2 cellular contexts compared by ENCODE assay signal in the genomic region with DNA sequence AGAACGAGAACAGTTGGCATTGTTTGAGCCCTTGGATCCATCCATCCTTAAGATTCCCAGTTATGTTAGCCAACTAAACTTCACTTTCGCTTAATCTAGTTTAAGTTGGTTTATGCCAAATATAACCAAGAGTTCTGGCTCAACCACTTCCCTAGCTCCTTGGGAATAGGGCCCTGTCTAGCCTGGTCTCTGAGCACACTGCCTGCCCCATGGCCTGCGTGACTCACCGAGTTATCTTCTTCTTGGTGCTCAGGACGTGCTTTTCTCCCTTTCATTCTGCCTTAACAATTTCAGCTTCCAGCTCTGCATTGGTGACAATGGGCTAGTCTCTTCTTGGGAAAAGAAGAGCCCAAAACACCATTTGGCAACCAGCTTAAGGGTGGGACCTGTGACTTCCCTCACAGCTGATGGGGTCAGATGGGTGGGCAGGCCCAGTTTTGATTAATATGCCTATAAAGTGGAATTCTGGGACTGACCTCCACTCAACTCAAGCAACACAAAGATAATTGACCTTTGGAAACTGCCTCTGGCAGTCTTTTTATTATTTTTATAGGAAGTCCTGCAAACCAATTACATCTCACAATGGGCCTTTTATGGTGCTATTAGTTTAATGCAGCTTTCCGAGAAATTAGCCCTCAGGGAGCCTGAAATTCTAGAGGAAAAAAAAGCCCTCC.
TF ChIP-seq lines count a peak whose summit lies in the region.

No MANE protein-coding gene starts in this region.

TF ChIP-seq in HEK293T, 16 proteins besides CTCF, POLR2A, EP300 and RAD21:
- TF ChIP-seq, protein P1, sequence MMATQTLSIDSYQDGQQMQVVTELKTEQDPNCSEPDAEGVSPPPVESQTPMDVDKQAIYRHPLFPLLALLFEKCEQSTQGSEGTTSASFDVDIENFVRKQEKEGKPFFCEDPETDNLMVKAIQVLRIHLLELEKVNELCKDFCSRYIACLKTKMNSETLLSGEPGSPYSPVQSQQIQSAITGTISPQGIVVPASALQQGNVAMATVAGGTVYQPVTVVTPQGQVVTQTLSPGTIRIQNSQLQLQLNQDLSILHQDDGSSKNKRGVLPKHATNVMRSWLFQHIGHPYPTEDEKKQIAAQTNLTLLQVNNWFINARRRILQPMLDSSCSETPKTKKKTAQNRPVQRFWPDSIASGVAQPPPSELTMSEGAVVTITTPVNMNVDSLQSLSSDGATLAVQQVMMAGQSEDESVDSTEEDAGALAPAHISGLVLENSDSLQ (IDR thresholded peaks at IDR 0.05), result peak; percentile 38; the same call in 1 of the 2 replicates
- TF ChIP-seq SUZ12 (IDR thresholded peaks at IDR 0.05) (no peak), TARDBP (IDR thresholded peaks at IDR 0.05) (no peak)

TF ChIP-seq in K562, 482 proteins besides CTCF, POLR2A, EP300 and RAD21 (continued from another document):
- TF ChIP-seq, protein P2, sequence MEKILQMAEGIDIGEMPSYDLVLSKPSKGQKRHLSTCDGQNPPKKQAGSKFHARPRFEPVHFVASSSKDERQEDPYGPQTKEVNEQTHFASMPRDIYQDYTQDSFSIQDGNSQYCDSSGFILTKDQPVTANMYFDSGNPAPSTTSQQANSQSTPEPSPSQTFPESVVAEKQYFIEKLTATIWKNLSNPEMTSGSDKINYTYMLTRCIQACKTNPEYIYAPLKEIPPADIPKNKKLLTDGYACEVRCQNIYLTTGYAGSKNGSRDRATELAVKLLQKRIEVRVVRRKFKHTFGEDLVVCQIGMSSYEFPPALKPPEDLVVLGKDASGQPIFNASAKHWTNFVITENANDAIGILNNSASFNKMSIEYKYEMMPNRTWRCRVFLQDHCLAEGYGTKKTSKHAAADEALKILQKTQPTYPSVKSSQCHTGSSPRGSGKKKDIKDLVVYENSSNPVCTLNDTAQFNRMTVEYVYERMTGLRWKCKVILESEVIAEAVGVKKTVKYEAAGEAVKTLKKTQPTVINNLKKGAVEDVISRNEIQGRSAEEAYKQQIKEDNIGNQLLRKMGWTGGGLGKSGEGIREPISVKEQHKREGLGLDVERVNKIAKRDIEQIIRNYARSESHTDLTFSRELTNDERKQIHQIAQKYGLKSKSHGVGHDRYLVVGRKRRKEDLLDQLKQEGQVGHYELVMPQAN (IDR thresholded peaks at IDR 0.05; ENCODE audit: borderline replicate concordance), result no peak
